ENCODE assay signal across 13 cellular contexts in genomic region chr7:41996381-41997035, GRCh38.
A peak's percentile ranks its signal among the peaks of the same experiment; 100 is the strongest.
DNase-seq lines count a peak whose midpoint lies in the region; ATAC-seq and TF ChIP-seq lines count a peak whose summit lies in the region.
"Had no signal": no experiment of that assay in that cellular context is flagged by ENCODE, and none has a peak within 500 bp of the region (broad histone marks: within the 10 kb centered on the region; RNA-seq: fewer than 3 reads in every experiment).

No MANE protein-coding gene starts in this region.

- no peak for ATAC-seq in GM18498 (IDR thresholded peaks at IDR 0.05; ENCODE audit: unreplicated experiment)

- H3K9me3 ChIP-seq in A673 (ENCODE audit: low read depth, low read length, poor library complexity, severe bottlenecking): no peaks in the 10 kb centered on the region
- H3K9me3 ChIP-seq: left ventricle myocardium inferior, prostate gland had no signal

- intact Hi-C loops in A673 (cut with micrococcal nuclease; ENCODE audit: unreplicated experiment): no loop called here

- no TSS peak for BruUV-seq in A673 (replicated peaks; lab: Mats Ljungman, UMichigan)

- in situ Hi-C loops in brain microvascular endothelial cell (cut with HindIII; ENCODE audit: low pct_ligation_motif_present, low sequenced_read_pairs): loop anchor here (25.0 kb wide), 2 partner anchors 241 to 691 kb away; partner anchors contain the start of gene GLI3
- in situ Hi-C loops in G401 (cut with HindIII; ENCODE audit: low sequenced_read_pairs): no loop called here

- H3K4me3 ChIP-seq in A673 (ENCODE audit: low read depth, low read length, poor library complexity, severe bottlenecking) (peak overlapping the region; percentile 3), brain microvascular endothelial cell (ENCODE audit: low read depth, low read length) (no peak overlapping the region)
- H3K4me3 ChIP-seq: left ventricle myocardium inferior, prostate gland had no signal

- H3K36me3 ChIP-seq in A673 (ENCODE audit: insufficient read depth, low read length, poor library complexity, severe bottlenecking) (no peaks in the 10 kb centered on the region), brain microvascular endothelial cell (replicated peaks) (no peaks in the 10 kb centered on the region)
- H3K36me3 ChIP-seq: left ventricle myocardium inferior, prostate gland had no signal

- peak; percentile 80 for DNase-seq in A673 (ENCODE audit: low spot score)
- peak; percentile 65 for DNase-seq in HS-5 (ENCODE audit: low read depth)
- DNase-seq in brain microvascular endothelial cell: peak; percentile 54
- DNase-seq in kidney tubule cell (ENCODE audit: low spot score): peak; percentile 18
- no peak for DNase-seq in NCI-H2029 (lab: John Stamatoyannopoulos, UW)
- DNase-seq in G401 (ENCODE audit: low spot score): no peak
- no peak for DNase-seq in SW 1271 (lab: John Stamatoyannopoulos, UW)
- DNase-seq: activated CD4-positive, alpha-beta memory T cell treated with anti-CD3 and anti-CD28 coated beads, Interleukin-2, amount 10 ng/mL, durations not matched to agents 7 days and 5 days; left ventricle myocardium inferior; MV-4-11; T-helper 2 cell had no signal

- CTCF ChIA-PET in A673 (lab: Charles Lee): no interaction called here

- POLR2A ChIA-PET in A673 (lab: Charles Lee; ENCODE audit: low non-redundant PET): no interaction called here

- H3K4me1 ChIP-seq in A673 (ENCODE audit: insufficient read depth, low read length, poor library complexity, severe bottlenecking): peaks cover 85% of the 10 kb centered on the region
- H3K4me1 ChIP-seq: prostate gland had no signal

- H3K27me3 ChIP-seq in A673 (replicated peaks; ENCODE audit: insufficient read depth, low read depth, low read length, poor library complexity) (no peaks in the 10 kb centered on the region), brain microvascular endothelial cell (replicated peaks) (no peaks in the 10 kb centered on the region)

- H3K27ac ChIP-seq in A673 (ENCODE audit: low read depth, low read length, poor library complexity, severe bottlenecking) (peak overlapping the region; percentile 88), brain microvascular endothelial cell (peak overlapping the region; percentile 61)
- H3K27ac ChIP-seq: left ventricle myocardium inferior, prostate gland had no signal

- TF ChIP-seq CTCF in A673 (conservative IDR thresholded peaks at IDR 0.05; ENCODE audit: low read depth, low read length) (no peak), brain microvascular endothelial cell (IDR thresholded peaks at IDR 0.05; ENCODE audit: low read depth, low read length, missing control alignments) (no peak)

Comparison
In these comparisons a context has a peak if more than half of its experiments do, and no peak if none do; other contexts are left out.
1. DNase-seq: peak in A673 (single experiment), HS-5 (single experiment), brain microvascular endothelial cell (single experiment) and kidney tubule cell (single experiment); none in NCI-H2029 (single experiment), G401 (single experiment) and SW 1271 (0 of 2).